ENCODE assay signal across 12 cellular contexts in genomic region chr15:63195257-63196023, GRCh38. TPM values are rescaled to one million over a fixed set of nuclear protein-coding genes. Genes with fewer than 3 reads are reported as not detected.
DNase-seq lines count a peak whose midpoint lies in the region; ATAC-seq, FAIRE-seq and TF ChIP-seq lines count a peak whose summit lies in the region.
"Had no signal": no experiment of that assay in that cellular context is flagged by ENCODE, and none has a peak within 500 bp of the region (broad histone marks: within the 10 kb centered on the region; RNA-seq: fewer than 3 reads in every experiment).

No MANE protein-coding gene starts in this region.

- H2BK20ac ChIP-seq in IMR-90 (ENCODE audit: low read depth, low read length), result no peak overlapping the region

- peaks cover 70 to 95% (median 86%) of the 10 kb centered on the region in 4 donors for H3K4me1 Mint-ChIP-seq in CD4-positive, alpha-beta memory T cell
- peaks cover 78% of the 10 kb centered on the region for H3K4me1 Mint-ChIP-seq in activated T-helper 2 cell treated with anti-CD3 and anti-CD28 coated beads, Interferon-gamma antibody, Interleukin-2, Interleukin-4, amounts not matched to agents 10 μg/mL and 5 μg/mL and 100 μg/mL, durations not matched to agents 14 hours and 24 hours and 36 hours (ENCODE audit: low read depth)
- peaks cover 74 to 100% (median 93%) of the 10 kb centered on the region in 7 donors for H3K4me1 Mint-ChIP-seq in naive thymus-derived CD4-positive, alpha-beta T cell

- POLR2A ChIA-PET in CD4-positive, alpha-beta memory T cell (lab: Charles Lee; ENCODE audit: partially characterized antibody), result interaction anchor here (0.6 to 8.6 kb wide), 11 partner anchors 10 to 697 kb away, joined by 3 to 161 read pairs (median 4); partner anchors contain the start of genes APH1B and RPS27L
- POLR2A ChIA-PET in IMR-90 (lab: Charles Lee; ENCODE audit: unreplicated experiment), result interaction anchor here (0.6 to 0.7 kb wide), 2 partner anchors 9 to 83 kb away, joined by 3 read pairs; no protein-coding TSS in a partner anchor
- POLR2A ChIA-PET in naive thymus-derived CD4-positive, alpha-beta T cell (lab: Charles Lee), result interaction anchor here (0.9 to 3.3 kb wide), 15 partner anchors 12 to 310 kb away, joined by 3 to 18 read pairs (median 4); partner anchors contain the start of genes RPS27L and USP3

- H3K36me3 ChIP-seq in CD4-positive, alpha-beta memory T cell (ENCODE audit: insufficient read depth, low read length), result no peaks in the 10 kb centered on the region
- H3K36me3 ChIP-seq in IMR-90 (ENCODE audit: control insufficient read depth, insufficient read depth, low read length) (no peaks in the 10 kb centered on the region), small intestine (ENCODE audit: control insufficient read depth in 2 of 2, insufficient read depth in 2 of 2, low read length in 2 of 2) (peaks cover 0 to 4% of the 10 kb centered on the region in 2 donors)
- no peaks in the 10 kb centered on the region for H3K36me3 ChIP-seq in naive thymus-derived CD4-positive, alpha-beta T cell (ENCODE audit: control insufficient read depth in 2 of 3, insufficient read depth in 3 of 3, low read length in 3 of 3)

- H3K56ac ChIP-seq in IMR-90 (ENCODE audit: extremely low read depth, insufficient read depth, low read length), result no peak overlapping the region

- TF ChIP-seq POLR2A in IMR-90 (IDR thresholded peaks at IDR 0.05; ENCODE audit: low read depth, low read length) (no peak), H54 (IDR thresholded peaks at IDR 0.05; ENCODE audit: low read depth, low read length) (no peak)

- no peak overlapping the region for H3K14ac ChIP-seq in IMR-90 (replicated peaks; ENCODE audit: low read depth, low read length)

- H3K9me3 ChIP-seq in CD4-positive, alpha-beta memory T cell (ENCODE audit: control insufficient read depth in 1 of 2, low read length in 2 of 2), result no peaks in the 10 kb centered on the region
- H3K9me3 ChIP-seq in IMR-90 (ENCODE audit: control insufficient read depth, insufficient read depth, low read length), result no peaks in the 10 kb centered on the region
- H3K9me3 ChIP-seq in naive thymus-derived CD4-positive, alpha-beta T cell (ENCODE audit: control insufficient read depth in 2 of 3, low read length in 3 of 3), result no peaks in the 10 kb centered on the region
- no peaks in the 10 kb centered on the region for H3K9me3 ChIP-seq in small intestine (ENCODE audit: control insufficient read depth, low read depth)

- H2BK120ac ChIP-seq in IMR-90 (ENCODE audit: low read depth, low read length), result no peak overlapping the region

- H2AFZ ChIP-seq in IMR-90 (replicated peaks; ENCODE audit: low read length, poor library complexity), result no peak overlapping the region

- H3K27me3 ChIP-seq in CD4-positive, alpha-beta memory T cell (ENCODE audit: insufficient read depth, low read length), result no peaks in the 10 kb centered on the region
- H3K27me3 ChIP-seq in IMR-90 (ENCODE audit: control insufficient read depth, insufficient read depth, low read length), result no peaks in the 10 kb centered on the region
- H3K27me3 ChIP-seq in naive thymus-derived CD4-positive, alpha-beta T cell (ENCODE audit: control insufficient read depth in 2 of 2, insufficient read depth in 2 of 2, low read length in 2 of 2), result no peaks in the 10 kb centered on the region
- no peaks in the 10 kb centered on the region for H3K27me3 ChIP-seq in small intestine (ENCODE audit: control insufficient read depth in 2 of 2, insufficient read depth in 2 of 2, low read length in 2 of 2)

- H2BK5ac ChIP-seq in IMR-90 (ENCODE audit: low read depth, low read length, poor library complexity, severe bottlenecking), result no peak overlapping the region

- peaks cover 5 to 24% of the 10 kb centered on the region in 2 donors for H3K36me3 Mint-ChIP-seq in CD4-positive, alpha-beta memory T cell
- peaks cover 86% of the 10 kb centered on the region for H3K36me3 Mint-ChIP-seq in activated T-helper 2 cell treated with anti-CD3 and anti-CD28 coated beads, Interferon-gamma antibody, Interleukin-2, Interleukin-4, amounts not matched to agents 10 μg/mL and 5 μg/mL and 100 μg/mL, durations not matched to agents 14 hours and 24 hours and 36 hours (ENCODE audit: low read depth)
- peaks cover 0 to 38% (median 7%) of the 10 kb centered on the region in 5 donors for H3K36me3 Mint-ChIP-seq in naive thymus-derived CD4-positive, alpha-beta T cell

- H3K9me1 ChIP-seq in IMR-90 (ENCODE audit: insufficient read depth, low read length), result peaks cover 11% of the 10 kb centered on the region

- no peaks in the 10 kb centered on the region for H3K9me3 Mint-ChIP-seq in CD4-positive, alpha-beta memory T cell
- no peaks in the 10 kb centered on the region for H3K9me3 Mint-ChIP-seq in activated T-helper 2 cell treated with anti-CD3 and anti-CD28 coated beads, Interferon-gamma antibody, Interleukin-2, Interleukin-4, amounts not matched to agents 10 μg/mL and 5 μg/mL and 100 μg/mL, durations not matched to agents 14 hours and 24 hours and 36 hours
- no peaks in the 10 kb centered on the region for H3K9me3 Mint-ChIP-seq in naive thymus-derived CD4-positive, alpha-beta T cell

- H3K4ac ChIP-seq in IMR-90 (ENCODE audit: low read depth, low read length), result no peak overlapping the region

- no peak overlapping the region for H3K4me3 ChIP-seq in CD4-positive, alpha-beta memory T cell (ENCODE audit: low read length in 2 of 2)
- H3K4me3 ChIP-seq in IMR-90 (ENCODE audit: insufficient read depth, low read depth, low read length), result no peak overlapping the region
- peak overlapping the region; percentile 25 for H3K4me3 ChIP-seq in naive thymus-derived CD4-positive, alpha-beta T cell (ENCODE audit: low read length)
- H3K4me3 ChIP-seq in small intestine (ENCODE audit: low read depth in 1 of 2, low read length in 2 of 2), result no peak overlapping the region
- H3K4me3 ChIP-seq: smooth muscle cell had no signal

- no TSS peak for BruUV-seq in IMR-90 (replicated peaks; lab: Mats Ljungman, UMichigan)

- H3K4me3 Mint-ChIP-seq in CD4-positive, alpha-beta memory T cell, result peak overlapping the region; percentile 41 to 91 (median 72)
- peak overlapping the region; percentile 56 for H3K4me3 Mint-ChIP-seq in activated T-helper 2 cell treated with anti-CD3 and anti-CD28 coated beads, Interferon-gamma antibody, Interleukin-2, Interleukin-4, amounts not matched to agents 10 μg/mL and 5 μg/mL and 100 μg/mL, durations not matched to agents 14 hours and 24 hours and 36 hours (ENCODE audit: low read depth)
- peak overlapping the region; percentile 70 to 99 (median 78) for H3K4me3 Mint-ChIP-seq in naive thymus-derived CD4-positive, alpha-beta T cell

- no peak overlapping the region; the same call in 1 of the 2 replicates for H2AK5ac ChIP-seq in IMR-90 (ENCODE audit: low read depth, low read length)

- H2AK9ac ChIP-seq in IMR-90 (replicated peaks; ENCODE audit: low read depth, low read length, poor library complexity), result no peak overlapping the region

- no peak for ATAC-seq in IMR-90 (ENCODE audit: low read depth)
- no peak for ATAC-seq in naive thymus-derived CD4-positive, alpha-beta T cell

- no peak for TF ChIP-seq RAD21 in IMR-90 (IDR thresholded peaks at IDR 0.05; ENCODE audit: low read length)

- no peaks in the 10 kb centered on the region for H3K27me3 Mint-ChIP-seq in CD4-positive, alpha-beta memory T cell
- no peaks in the 10 kb centered on the region for H3K27me3 Mint-ChIP-seq in activated T-helper 2 cell treated with anti-CD3 and anti-CD28 coated beads, Interferon-gamma antibody, Interleukin-2, Interleukin-4, amounts not matched to agents 10 μg/mL and 5 μg/mL and 100 μg/mL, durations not matched to agents 14 hours and 24 hours and 36 hours (ENCODE audit: low read depth)
- no peaks in the 10 kb centered on the region for H3K27me3 Mint-ChIP-seq in naive thymus-derived CD4-positive, alpha-beta T cell

- intact Hi-C loops in CD4-positive, alpha-beta memory T cell (cut with micrococcal nuclease), result no loop called here
- intact Hi-C loops in IMR-90 (cut with micrococcal nuclease), result loop anchor here (5.0 kb wide), 1 partner anchor 57 kb away; no protein-coding TSS in a partner anchor
- intact Hi-C loops in activated T-helper 2 cell treated with anti-CD3 and anti-CD28 coated beads, Interferon-gamma antibody, Interleukin-2, Interleukin-4, amounts not matched to agents 10 μg/mL and 5 μg/mL and 100 μg/mL, durations not matched to agents 14 hours and 24 hours and 36 hours (cut with micrococcal nuclease), result loop anchor here (10.0 kb wide), 2 partner anchors 151 to 479 kb away; partner anchors contain the start of gene TPM1
- intact Hi-C loops in naive thymus-derived CD4-positive, alpha-beta T cell (cut with micrococcal nuclease), result loop anchor here in 1 of 2 donors (2.0 kb wide), 1 partner anchor 37 kb away; no protein-coding TSS in a partner anchor

- in situ Hi-C loops in IMR-90 (cut with MboI; ENCODE audit: low sequenced_read_pairs), result no loop called here

- no peak for DNase-seq in CD4-positive, alpha-beta memory T cell
- DNase-seq in IMR-90 (no peak), SHP77 treated with DMSO at 0.1 percent for 48 hours (lab: John Stamatoyannopoulos, UW) (no peak), H54 (ENCODE audit: insufficient read length, low spot score) (no peak), small intestine (no peak)
- no peak for DNase-seq in activated T-helper 2 cell treated with anti-CD3 and anti-CD28 coated beads, Interferon-gamma antibody, Interleukin-2, Interleukin-4, amounts not matched to agents 10 μg/mL and 5 μg/mL and 100 μg/mL, durations not matched to agents 14 hours and 24 hours and 36 hours (ENCODE audit: low spot score)
- DNase-seq in naive thymus-derived CD4-positive, alpha-beta T cell, result no peak
- no peak for DNase-seq in effector CD8-positive, alpha-beta T cell (lab: John Stamatoyannopoulos, UW)
- DNase-seq: activated effector memory CD4-positive, alpha-beta T cell treated with Interleukin-2 at 50 U/mL for 16 hours; stimulated activated naive CD4-positive, alpha-beta T cell treated with Interleukin-2 at 50 U/mL for 16 hours had no signal

- FAIRE-seq in H54 (lab: Jason Lieb, UNC) (no peak), small intestine (lab: Jason Lieb, UNC) (no peak)
- FAIRE-seq: keratinocyte had no signal

- peak overlapping the region; percentile 39; the same call in 1 of the 2 replicates for H3K4me2 ChIP-seq in IMR-90 (ENCODE audit: low read depth, low read length)
- H3K4me2 ChIP-seq: smooth muscle cell had no signal

- no peak overlapping the region for H3K18ac ChIP-seq in IMR-90 (ENCODE audit: low read depth, low read length)

- no peak overlapping the region for H3K9ac ChIP-seq in IMR-90 (ENCODE audit: low read depth, low read length)

- H2BK15ac ChIP-seq in IMR-90 (ENCODE audit: low read depth, low read length), result no peak overlapping the region

- H3K23ac ChIP-seq in IMR-90 (ENCODE audit: low read depth, low read length), result no peak overlapping the region

- H4K91ac ChIP-seq in IMR-90 (ENCODE audit: insufficient read depth, low read depth, low read length), result no peak overlapping the region

- peak overlapping the region; percentile 93 for H3K27ac ChIP-seq in CD4-positive, alpha-beta memory T cell (ENCODE audit: low read depth, low read length)
- no peak overlapping the region for H3K27ac ChIP-seq in IMR-90 (ENCODE audit: insufficient read depth, low read length)
- H3K27ac ChIP-seq in naive thymus-derived CD4-positive, alpha-beta T cell (ENCODE audit: low read depth, low read length), result peak overlapping the region; percentile 99
- H3K27ac ChIP-seq in small intestine (ENCODE audit: low read depth in 1 of 2, low read length in 1 of 2), result peak overlapping the region in 1 of 2 donors; percentile 51

- no peak overlapping the region for H4K5ac ChIP-seq in IMR-90 (ENCODE audit: low read depth, low read length)

- no peak for TF ChIP-seq CTCF in IMR-90 (conservative IDR thresholded peaks at IDR 0.05; ENCODE audit: low read depth, low read length)

- peaks cover 96% of the 10 kb centered on the region for H3K4me1 ChIP-seq in CD4-positive, alpha-beta memory T cell (ENCODE audit: insufficient read depth, low read length)
- H3K4me1 ChIP-seq in IMR-90 (ENCODE audit: control insufficient read depth, insufficient read depth, low read length) (peaks cover 21% of the 10 kb centered on the region), small intestine (ENCODE audit: control insufficient read depth in 2 of 2, insufficient read depth in 1 of 2, low read depth in 1 of 2, low read length in 1 of 2) (peaks cover 7 to 23% of the 10 kb centered on the region in 2 donors)
- peaks cover 76 to 87% of the 10 kb centered on the region in 2 donors for H3K4me1 ChIP-seq in naive thymus-derived CD4-positive, alpha-beta T cell (ENCODE audit: control insufficient read depth in 2 of 2, insufficient read depth in 2 of 2, low read length in 2 of 2)

- H4K20me1 ChIP-seq in IMR-90 (ENCODE audit: insufficient read depth, low read length), result peaks cover 15% of the 10 kb centered on the region; the same call in 1 of the 2 replicates

- dilution Hi-C loops in IMR-90 (cut with HindIII; ENCODE audit: low sequenced_read_pairs, unreplicated experiment), result no loop called here

- peaks cover 34 to 84% of the 10 kb centered on the region in 2 experiments for H3K79me1 ChIP-seq in IMR-90 (ENCODE audit: low read depth in 1 of 2, low read length in 2 of 2)

- no peak overlapping the region for H4K8ac ChIP-seq in IMR-90 (ENCODE audit: low read depth in 2 of 2, low read length in 2 of 2)

- H3K27ac Mint-ChIP-seq in CD4-positive, alpha-beta memory T cell, result peak overlapping the region; percentile 87 to 96 (median 92)
- H3K27ac Mint-ChIP-seq in activated T-helper 2 cell treated with anti-CD3 and anti-CD28 coated beads, Interferon-gamma antibody, Interleukin-2, Interleukin-4, amounts not matched to agents 10 μg/mL and 5 μg/mL and 100 μg/mL, durations not matched to agents 14 hours and 24 hours and 36 hours, result peak overlapping the region; percentile 64
- H3K27ac Mint-ChIP-seq in naive thymus-derived CD4-positive, alpha-beta T cell, result peak overlapping the region; percentile 76 to 98 (median 94)

- CTCF ChIA-PET in CD4-positive, alpha-beta memory T cell (lab: Charles Lee; ENCODE audit: partially characterized antibody), result interaction anchor here (0.7 to 8.6 kb wide), 10 partner anchors 10 to 207 kb away, joined by 3 to 62 read pairs (median 4); no protein-coding TSS in a partner anchor
- CTCF ChIA-PET in IMR-90 (lab: Yijun Ruan, JAX), result interaction anchor here (1.2 to 1.4 kb wide), 2 partner anchors 9 to 48 kb away, joined by 4 read pairs; no protein-coding TSS in a partner anchor
- CTCF ChIA-PET in naive thymus-derived CD4-positive, alpha-beta T cell (lab: Charles Lee), result interaction anchor here (0.5 to 2.1 kb wide), 4 partner anchors 11 to 695 kb away, joined by 3 to 6 read pairs (median 4); no protein-coding TSS in a partner anchor

- WGBS in IMR-90 (ENCODE audit: extremely low coverage in 2 of 2, insufficient read length in 1 of 2), 2 experiments, result 81 to 100% methylated on average over 1 to 3 of the region's 4 CpGs
- 64 to 82% (median 76%) methylated on average over 4 of the region's 4 CpGs for WGBS in small intestine, 3 donors

RNA-seq across cellular contexts. Expression of gene RAB8B, which starts 6.0 kb away (rescaled TPM):
- total RNA-seq in CD4-positive, alpha-beta memory T cell, result 10 to 100 TPM; 86.0 to 86.4 TPM
- 10 to 100 TPM; 35.1 to 58.3 TPM for polyA plus RNA-seq in CD4-positive, alpha-beta memory T cell
- 29.4 and 66.4 TPM in 2 replicates for total RNA-seq in IMR-90 (2012; rRNA removed)
- polyA plus RNA-seq in IMR-90 (2012; rRNA removed), result 19.4 and 24.6 TPM in 2 replicates
- polyA plus RNA-seq in IMR-90 (2012; cell fraction: cytosol; rRNA removed), result 1.6 and 2.2 TPM in 2 replicates
- 0.63 and 7.6 TPM in 2 replicates for polyA plus RNA-seq in IMR-90 (2012; cell fraction: nucleus; rRNA removed; ENCODE audit: low replicate concordance)
- 214 TPM in 2 replicates for total RNA-seq in activated T-helper 2 cell treated with anti-CD3 and anti-CD28 coated beads, Interferon-gamma antibody, Interleukin-2, Interleukin-4, amounts not matched to agents 10 μg/mL and 5 μg/mL and 100 μg/mL, durations not matched to agents 14 hours and 24 hours and 36 hours
- 100 to 1,000 TPM in 1 of 5 experiments, 10 to 100 TPM in 4; 37.2 to 100 (median 71.3) TPM for total RNA-seq in naive thymus-derived CD4-positive, alpha-beta T cell
- 10 to 100 TPM; 30.4 to 32.0 TPM for polyA plus RNA-seq in naive thymus-derived CD4-positive, alpha-beta T cell
- 10 to 100 TPM in 2 of 3 donors, 1 to 10 TPM in 1; 9.8 to 14.5 (median 13.2) TPM for polyA plus RNA-seq in small intestine

RNA-seq across cellular contexts. Expression of gene RPS27L, which starts 38.2 kb away (rescaled TPM):
- total RNA-seq in CD4-positive, alpha-beta memory T cell, result 100 to 1,000 TPM; 150 to 161 TPM
- polyA plus RNA-seq in CD4-positive, alpha-beta memory T cell, result 100 to 1,000 TPM; 187 to 211 TPM
- total RNA-seq in IMR-90 (2012; rRNA removed), result 53.1 and 64.7 TPM in 2 replicates
- 302 and 361 TPM in 2 replicates for polyA plus RNA-seq in IMR-90 (2012; rRNA removed)
- 13.0 and 33.3 TPM in 2 replicates for polyA plus RNA-seq in IMR-90 (2012; cell fraction: cytosol; rRNA removed)
- polyA plus RNA-seq in IMR-90 (2012; cell fraction: nucleus; rRNA removed; ENCODE audit: low replicate concordance), result 11.4 and 110 TPM in 2 replicates
- 164 and 167 TPM in 2 replicates for total RNA-seq in activated T-helper 2 cell treated with anti-CD3 and anti-CD28 coated beads, Interferon-gamma antibody, Interleukin-2, Interleukin-4, amounts not matched to agents 10 μg/mL and 5 μg/mL and 100 μg/mL, durations not matched to agents 14 hours and 24 hours and 36 hours
- total RNA-seq in naive thymus-derived CD4-positive, alpha-beta T cell, result 100 to 1,000 TPM in 3 of 5 experiments, 10 to 100 TPM in 2; 38.7 to 248 (median 111) TPM
- 100 to 1,000 TPM in 1 of 2 donors, 10 to 100 TPM in 1; 86.8 to 224 TPM for polyA plus RNA-seq in naive thymus-derived CD4-positive, alpha-beta T cell
- polyA plus RNA-seq in small intestine, result 100 to 1,000 TPM; 146 to 612 (median 505) TPM
